ENCODE assay signal across 1 cellular context in the genomic region with DNA sequence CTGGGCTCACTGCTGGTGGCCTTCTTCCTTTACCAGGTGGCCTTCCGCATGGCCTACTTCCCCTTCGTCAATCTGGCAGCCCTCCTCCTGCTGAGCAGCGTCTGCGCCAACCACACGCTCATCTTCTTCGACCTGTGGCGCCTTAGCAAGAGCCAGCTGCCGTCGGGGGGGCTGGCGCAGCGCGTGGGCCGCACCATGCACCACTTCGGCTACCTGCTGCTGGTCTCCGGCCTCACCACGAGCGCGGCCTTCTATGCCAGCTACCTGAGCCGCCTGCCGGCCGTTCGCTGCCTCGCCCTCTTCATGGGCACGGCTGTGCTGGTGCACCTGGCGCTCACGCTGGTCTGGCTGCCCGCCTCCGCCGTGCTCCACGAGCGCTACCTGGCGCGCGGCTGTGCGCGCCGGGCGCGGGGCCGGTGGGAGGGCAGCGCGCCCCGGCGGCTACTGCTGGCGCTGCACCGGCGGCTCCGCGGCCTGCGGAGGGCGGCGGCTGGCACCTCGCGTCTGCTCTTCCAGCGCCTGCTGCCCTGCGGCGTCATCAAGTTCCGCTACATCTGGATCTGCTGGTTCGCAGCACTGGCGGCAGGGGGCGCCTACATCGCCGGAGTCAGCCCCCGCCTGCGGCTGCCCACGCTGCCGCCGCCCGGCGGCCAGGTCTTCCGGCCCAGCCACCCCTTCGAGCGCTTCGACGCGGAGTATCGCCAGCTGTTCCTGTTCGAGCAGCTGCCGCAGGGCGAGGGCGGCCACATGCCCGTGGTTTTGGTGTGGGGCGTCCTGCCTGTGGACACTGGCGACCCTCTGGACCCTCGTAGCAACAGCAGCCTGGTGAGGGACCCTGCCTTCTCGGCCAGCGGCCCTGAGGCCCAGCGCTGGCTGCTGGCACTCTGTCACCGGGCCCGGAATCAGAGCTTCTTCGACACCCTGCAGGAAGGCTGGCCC.
TF ChIP-seq lines count a peak whose summit lies in the region.

No MANE protein-coding gene starts in this region.

TF ChIP-seq in HepG2, 621 proteins besides CTCF, POLR2A, EP300 and RAD21 (continued from another document and continues in another):
- peak; percentile 93; the same call in 1 of the 2 replicates for TF ChIP-seq ZFP36L1 (CRISPR knock-in tag; IDR thresholded peaks at IDR 0.05)
- no peak for TF ChIP-seq ZNF569 (CRISPR knock-in tag; IDR thresholded peaks at IDR 0.05; ENCODE audit: borderline replicate concordance)
- no peak for TF ChIP-seq RBM22 (optimal IDR thresholded peaks at IDR 0.05; ENCODE audit: low read length)
- TF ChIP-seq ZNF333 (CRISPR knock-in tag; IDR thresholded peaks at IDR 0.05; ENCODE audit: borderline replicate concordance): peak; percentile 81; the same call in 1 of the 2 replicates
- peak; percentile 93 for TF ChIP-seq ZNF772 (CRISPR knock-in tag; IDR thresholded peaks at IDR 0.05)
- TF ChIP-seq TGIF2 (CRISPR knock-in tag; IDR thresholded peaks at IDR 0.05): peak; percentile 87
- TF ChIP-seq ZNF570 (CRISPR knock-in tag; IDR thresholded peaks at IDR 0.05; ENCODE audit: borderline replicate concordance): peak; percentile 76; the same call in 1 of the 2 replicates
- TF ChIP-seq DNMT1 (CRISPR knock-in tag; IDR thresholded peaks at IDR 0.05): peak; percentile 85
- TF ChIP-seq ARID2 (CRISPR knock-in tag; IDR thresholded peaks at IDR 0.05; ENCODE audit: borderline replicate concordance): peak; percentile 86; the same call in 1 of the 2 replicates
- peak; percentile 88 for TF ChIP-seq MAZ (IDR thresholded peaks at IDR 0.05; ENCODE audit: borderline replicate concordance, low read depth, low read length)
- TF ChIP-seq MAZ (CRISPR knock-in tag; IDR thresholded peaks at IDR 0.05; ENCODE audit: low read depth): peak; percentile 87
- TF ChIP-seq PPARG (CRISPR knock-in tag; conservative IDR thresholded peaks at IDR 0.05): 0 out of 2 replicates have a peak, but pooled peaks have one; percentile 44
- peak; percentile 87 for TF ChIP-seq ZNF781 (CRISPR knock-in tag; IDR thresholded peaks at IDR 0.05; ENCODE audit: borderline replicate concordance, not compliant biosample characterization)
- no peak for TF ChIP-seq RBAK (CRISPR knock-in tag; IDR thresholded peaks at IDR 0.05)
- TF ChIP-seq THYN1 (CRISPR knock-in tag; IDR thresholded peaks at IDR 0.05; ENCODE audit: borderline replicate concordance, low read depth): no peak
- TF ChIP-seq AHR (CRISPR knock-in tag; IDR thresholded peaks at IDR 0.05): peak; percentile 92; the same call in 1 of the 2 replicates
- peak; percentile 74; the same call in 1 of the 2 replicates for TF ChIP-seq PAX8 (CRISPR knock-in tag; IDR thresholded peaks at IDR 0.05; ENCODE audit: borderline replicate concordance)
- TF ChIP-seq ZNF879 (CRISPR knock-in tag; IDR thresholded peaks at IDR 0.05): peak; percentile 95
- TF ChIP-seq, protein P1, sequence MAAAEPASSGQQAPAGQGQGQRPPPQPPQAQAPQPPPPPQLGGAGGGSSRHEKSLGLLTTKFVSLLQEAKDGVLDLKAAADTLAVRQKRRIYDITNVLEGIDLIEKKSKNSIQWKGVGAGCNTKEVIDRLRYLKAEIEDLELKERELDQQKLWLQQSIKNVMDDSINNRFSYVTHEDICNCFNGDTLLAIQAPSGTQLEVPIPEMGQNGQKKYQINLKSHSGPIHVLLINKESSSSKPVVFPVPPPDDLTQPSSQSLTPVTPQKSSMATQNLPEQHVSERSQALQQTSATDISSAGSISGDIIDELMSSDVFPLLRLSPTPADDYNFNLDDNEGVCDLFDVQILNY (CRISPR knock-in tag; conservative IDR thresholded peaks at IDR 0.05): peak; percentile 80
- TF ChIP-seq FOXO1 (CRISPR knock-in tag; IDR thresholded peaks at IDR 0.05): peak; percentile 55; the same call in 1 of the 2 replicates
- no peak for TF ChIP-seq JUND (CRISPR knock-in tag; IDR thresholded peaks at IDR 0.05)
- TF ChIP-seq ZNF550 (CRISPR knock-in tag; IDR thresholded peaks at IDR 0.05; ENCODE audit: borderline replicate concordance): no peak; the same call in 1 of the 2 replicates
- TF ChIP-seq GATAD1 (CRISPR knock-in tag; IDR thresholded peaks at IDR 0.05): peak; percentile 58; the same call in 1 of the 2 replicates
- TF ChIP-seq HHEX (CRISPR knock-in tag; IDR thresholded peaks at IDR 0.05): no peak
- TF ChIP-seq, protein P2, sequence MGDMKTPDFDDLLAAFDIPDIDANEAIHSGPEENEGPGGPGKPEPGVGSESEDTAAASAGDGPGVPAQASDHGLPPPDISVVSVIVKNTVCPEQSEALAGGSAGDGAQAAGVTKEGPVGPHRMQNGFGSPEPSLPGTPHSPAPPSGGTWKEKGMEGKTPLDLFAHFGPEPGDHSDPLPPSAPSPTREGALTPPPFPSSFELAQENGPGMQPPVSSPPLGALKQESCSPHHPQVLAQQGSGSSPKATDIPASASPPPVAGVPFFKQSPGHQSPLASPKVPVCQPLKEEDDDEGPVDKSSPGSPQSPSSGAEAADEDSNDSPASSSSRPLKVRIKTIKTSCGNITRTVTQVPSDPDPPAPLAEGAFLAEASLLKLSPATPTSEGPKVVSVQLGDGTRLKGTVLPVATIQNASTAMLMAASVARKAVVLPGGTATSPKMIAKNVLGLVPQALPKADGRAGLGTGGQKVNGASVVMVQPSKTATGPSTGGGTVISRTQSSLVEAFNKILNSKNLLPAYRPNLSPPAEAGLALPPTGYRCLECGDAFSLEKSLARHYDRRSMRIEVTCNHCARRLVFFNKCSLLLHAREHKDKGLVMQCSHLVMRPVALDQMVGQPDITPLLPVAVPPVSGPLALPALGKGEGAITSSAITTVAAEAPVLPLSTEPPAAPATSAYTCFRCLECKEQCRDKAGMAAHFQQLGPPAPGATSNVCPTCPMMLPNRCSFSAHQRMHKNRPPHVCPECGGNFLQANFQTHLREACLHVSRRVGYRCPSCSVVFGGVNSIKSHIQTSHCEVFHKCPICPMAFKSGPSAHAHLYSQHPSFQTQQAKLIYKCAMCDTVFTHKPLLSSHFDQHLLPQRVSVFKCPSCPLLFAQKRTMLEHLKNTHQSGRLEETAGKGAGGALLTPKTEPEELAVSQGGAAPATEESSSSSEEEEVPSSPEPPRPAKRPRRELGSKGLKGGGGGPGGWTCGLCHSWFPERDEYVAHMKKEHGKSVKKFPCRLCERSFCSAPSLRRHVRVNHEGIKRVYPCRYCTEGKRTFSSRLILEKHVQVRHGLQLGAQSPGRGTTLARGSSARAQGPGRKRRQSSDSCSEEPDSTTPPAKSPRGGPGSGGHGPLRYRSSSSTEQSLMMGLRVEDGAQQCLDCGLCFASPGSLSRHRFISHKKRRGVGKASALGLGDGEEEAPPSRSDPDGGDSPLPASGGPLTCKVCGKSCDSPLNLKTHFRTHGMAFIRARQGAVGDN (CRISPR knock-in tag; IDR thresholded peaks at IDR 0.05): peak; percentile 99
- peak; percentile 82; the same call in 1 of the 2 replicates for TF ChIP-seq TBX2 (CRISPR knock-in tag; IDR thresholded peaks at IDR 0.05; ENCODE audit: borderline replicate concordance)
- TF ChIP-seq TBX3 (IDR thresholded peaks at IDR 0.05; ENCODE audit: borderline replicate concordance): no peak
- TF ChIP-seq TAF1 (CRISPR knock-in tag; IDR thresholded peaks at IDR 0.05): peak; percentile 34; the same call in 1 of the 2 replicates
- peak; percentile 96; the same call in 1 of the 2 replicates for TF ChIP-seq KLF15 (CRISPR knock-in tag; IDR thresholded peaks at IDR 0.05; ENCODE audit: borderline replicate concordance)
- peak; percentile 96 for TF ChIP-seq ARNT2 (CRISPR knock-in tag; IDR thresholded peaks at IDR 0.05; ENCODE audit: low read depth)
- TF ChIP-seq, protein P3, sequence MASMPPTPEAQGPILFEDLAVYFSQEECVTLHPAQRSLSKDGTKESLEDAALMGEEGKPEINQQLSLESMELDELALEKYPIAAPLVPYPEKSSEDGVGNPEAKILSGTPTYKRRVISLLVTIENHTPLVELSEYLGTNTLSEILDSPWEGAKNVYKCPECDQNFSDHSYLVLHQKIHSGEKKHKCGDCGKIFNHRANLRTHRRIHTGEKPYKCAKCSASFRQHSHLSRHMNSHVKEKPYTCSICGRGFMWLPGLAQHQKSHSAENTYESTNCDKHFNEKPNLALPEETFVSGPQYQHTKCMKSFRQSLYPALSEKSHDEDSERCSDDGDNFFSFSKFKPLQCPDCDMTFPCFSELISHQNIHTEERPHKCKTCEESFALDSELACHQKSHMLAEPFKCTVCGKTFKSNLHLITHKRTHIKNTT (CRISPR knock-in tag; IDR thresholded peaks at IDR 0.05): no peak
- no peak for TF ChIP-seq NR3C1 (CRISPR knock-in tag; IDR thresholded peaks at IDR 0.05)
- TF ChIP-seq ZNF44 (CRISPR knock-in tag; IDR thresholded peaks at IDR 0.05): 0 out of 2 replicates have a peak, but pooled peaks have one; percentile 78
- TF ChIP-seq ZNF746 (CRISPR knock-in tag; IDR thresholded peaks at IDR 0.05): peak; percentile 74; the same call in 1 of the 2 replicates
- TF ChIP-seq, protein P4, sequence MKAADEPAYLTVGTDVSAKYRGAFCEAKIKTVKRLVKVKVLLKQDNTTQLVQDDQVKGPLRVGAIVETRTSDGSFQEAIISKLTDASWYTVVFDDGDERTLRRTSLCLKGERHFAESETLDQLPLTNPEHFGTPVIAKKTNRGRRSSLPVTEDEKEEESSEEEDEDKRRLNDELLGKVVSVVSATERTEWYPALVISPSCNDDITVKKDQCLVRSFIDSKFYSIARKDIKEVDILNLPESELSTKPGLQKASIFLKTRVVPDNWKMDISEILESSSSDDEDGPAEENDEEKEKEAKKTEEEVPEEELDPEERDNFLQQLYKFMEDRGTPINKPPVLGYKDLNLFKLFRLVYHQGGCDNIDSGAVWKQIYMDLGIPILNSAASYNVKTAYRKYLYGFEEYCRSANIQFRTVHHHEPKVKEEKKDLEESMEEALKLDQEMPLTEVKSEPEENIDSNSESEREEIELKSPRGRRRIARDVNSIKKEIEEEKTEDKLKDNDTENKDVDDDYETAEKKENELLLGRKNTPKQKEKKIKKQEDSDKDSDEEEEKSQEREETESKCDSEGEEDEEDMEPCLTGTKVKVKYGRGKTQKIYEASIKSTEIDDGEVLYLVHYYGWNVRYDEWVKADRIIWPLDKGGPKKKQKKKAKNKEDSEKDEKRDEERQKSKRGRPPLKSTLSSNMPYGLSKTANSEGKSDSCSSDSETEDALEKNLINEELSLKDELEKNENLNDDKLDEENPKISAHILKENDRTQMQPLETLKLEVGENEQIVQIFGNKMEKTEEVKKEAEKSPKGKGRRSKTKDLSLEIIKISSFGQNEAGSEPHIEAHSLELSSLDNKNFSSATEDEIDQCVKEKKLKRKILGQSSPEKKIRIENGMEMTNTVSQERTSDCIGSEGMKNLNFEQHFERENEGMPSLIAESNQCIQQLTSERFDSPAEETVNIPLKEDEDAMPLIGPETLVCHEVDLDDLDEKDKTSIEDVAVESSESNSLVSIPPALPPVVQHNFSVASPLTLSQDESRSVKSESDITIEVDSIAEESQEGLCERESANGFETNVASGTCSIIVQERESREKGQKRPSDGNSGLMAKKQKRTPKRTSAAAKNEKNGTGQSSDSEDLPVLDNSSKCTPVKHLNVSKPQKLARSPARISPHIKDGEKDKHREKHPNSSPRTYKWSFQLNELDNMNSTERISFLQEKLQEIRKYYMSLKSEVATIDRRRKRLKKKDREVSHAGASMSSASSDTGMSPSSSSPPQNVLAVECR (CRISPR knock-in tag; IDR thresholded peaks at IDR 0.05; ENCODE audit: borderline replicate concordance): peak; percentile 63
- no peak for TF ChIP-seq HNRNPH1 (optimal IDR thresholded peaks at IDR 0.05; ENCODE audit: low read depth, low read length)
- 0 out of 2 replicates have a peak, but pooled peaks have one; percentile 5 for TF ChIP-seq HNF4A (CRISPR knock-in tag; IDR thresholded peaks at IDR 0.05)
- peak; percentile 49 for TF ChIP-seq SRSF1 (optimal IDR thresholded peaks at IDR 0.05; ENCODE audit: low read depth, low read length)
- TF ChIP-seq HNRNPLL (IDR thresholded peaks at IDR 0.05; ENCODE audit: low read depth, low read length, poor library complexity, severe bottlenecking): peak; percentile 86
- no peak for TF ChIP-seq NR2F6 (IDR thresholded peaks at IDR 0.05)
- TF ChIP-seq NR2F6 (CRISPR knock-in tag; IDR thresholded peaks at IDR 0.05): peak; percentile 55
- TF ChIP-seq ZNF124 (CRISPR knock-in tag; IDR thresholded peaks at IDR 0.05): peak; percentile 88; the same call in 1 of the 2 replicates
- TF ChIP-seq, protein P5, sequence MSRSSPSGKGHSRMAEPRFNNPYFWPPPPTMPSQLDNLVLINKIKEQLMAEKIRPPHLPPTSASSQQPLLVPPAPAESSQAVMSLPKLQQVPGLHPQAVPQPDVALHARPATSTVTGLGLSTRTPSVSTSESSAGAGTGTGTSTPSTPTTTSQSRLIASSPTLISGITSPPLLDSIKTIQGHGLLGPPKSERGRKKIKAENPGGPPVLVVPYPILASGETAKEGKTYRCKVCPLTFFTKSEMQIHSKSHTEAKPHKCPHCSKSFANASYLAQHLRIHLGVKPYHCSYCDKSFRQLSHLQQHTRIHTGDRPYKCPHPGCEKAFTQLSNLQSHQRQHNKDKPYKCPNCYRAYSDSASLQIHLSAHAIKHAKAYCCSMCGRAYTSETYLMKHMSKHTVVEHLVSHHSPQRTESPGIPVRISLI (CRISPR knock-in tag; IDR thresholded peaks at IDR 0.05; ENCODE audit: borderline replicate concordance): peak; percentile 57; the same call in 1 of the 2 replicates
- no peak for TF ChIP-seq HDAC6 (IDR thresholded peaks at IDR 0.05; ENCODE audit: low read depth, low read length)
- TF ChIP-seq NPAS2 (CRISPR knock-in tag; IDR thresholded peaks at IDR 0.05; ENCODE audit: borderline replicate concordance): no peak
- no peak for TF ChIP-seq ZNF234 (CRISPR knock-in tag; conservative IDR thresholded peaks at IDR 0.05)
- peak; percentile 98 for TF ChIP-seq ATF7-NPFF (CRISPR knock-in tag; IDR thresholded peaks at IDR 0.05; ENCODE audit: low read depth)
